11 cellular contexts compared by ENCODE assay signal in the genomic region with DNA sequence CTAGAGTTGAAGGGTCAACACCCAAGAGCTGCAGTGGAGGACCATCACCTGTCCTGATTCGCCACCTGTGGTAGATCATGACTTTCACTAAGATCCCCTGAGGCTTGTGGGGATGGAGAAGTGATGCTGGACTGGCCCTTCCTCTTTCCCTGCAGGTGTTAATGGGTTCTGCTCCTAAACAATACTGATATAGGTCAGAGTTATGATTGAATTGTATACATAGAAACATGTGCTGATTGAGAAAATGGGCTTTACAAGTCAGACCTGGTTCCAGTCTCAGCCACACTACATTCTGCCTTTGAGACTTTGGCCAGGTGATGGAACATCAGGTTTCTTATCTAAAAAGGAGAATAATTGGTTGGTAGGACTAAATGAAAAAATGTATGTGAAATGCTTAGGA.
DNase-seq lines count a peak whose midpoint lies in the region; ATAC-seq, FAIRE-seq and TF ChIP-seq lines count a peak whose summit lies in the region.
"Had no signal": no experiment of that assay in that cellular context is flagged by ENCODE, and none has a peak within 500 bp of the region (broad histone marks: within the 10 kb centered on the region; RNA-seq: fewer than 3 reads in every experiment).

No MANE protein-coding gene starts in this region.

- no peaks in the 10 kb centered on the region for H3K27me3 Mint-ChIP-seq in HFFc6 (ENCODE audit: insufficient read depth)
- H3K27me3 Mint-ChIP-seq: activated CD8-positive, alpha-beta memory T cell treated with anti-CD3 and anti-CD28 coated beads, Interleukin-2, amount 10 ng/mL, durations not matched to agents 7 days and 5 days; brain had no signal

- ATAC-seq in GM19395 (IDR thresholded peaks at IDR 0.05; ENCODE audit: unreplicated experiment) (peak; percentile 29), HG02938 (IDR thresholded peaks at IDR 0.05; ENCODE audit: unreplicated experiment) (peak; percentile 42)

- FAIRE-seq in GM12892 (lab: Jason Lieb, UNC) = peak; percentile 27
- FAIRE-seq: endothelial cell of umbilical vein had no signal

- H3K4me1 Mint-ChIP-seq in HFFc6 (ENCODE audit: low read depth) = peaks cover 17% of the 10 kb centered on the region

- TF ChIP-seq POLR2A in GM12892 (IDR thresholded peaks at IDR 0.05; ENCODE audit: low read depth, low read length) = no peak

- no peak for DNase-seq in GM12892 (ENCODE audit: insufficient read length)
- peak; percentile 53 for DNase-seq in NAMALWA (ENCODE audit: low spot score)
- DNase-seq in NCI-H2029 treated with DMSO at 0.1 percent for 48 hours (lab: John Stamatoyannopoulos, UW) = no peak
- no peak for DNase-seq in NCI-H526 (lab: John Stamatoyannopoulos, UW)
- DNase-seq in HFFc6 = no peak
- no peak for DNase-seq in kidney tubule cell (ENCODE audit: low spot score)

- no peak overlapping the region for H3K27ac Mint-ChIP-seq in HFFc6
- H3K27ac Mint-ChIP-seq: activated CD8-positive, alpha-beta memory T cell treated with anti-CD3 and anti-CD28 coated beads, Interleukin-2, amount 10 ng/mL, durations not matched to agents 7 days and 5 days; brain had no signal

- no peak for TF ChIP-seq CTCF in HFFc6 (IDR thresholded peaks at IDR 0.05)

- H3K9me3 Mint-ChIP-seq in HFFc6 = no peaks in the 10 kb centered on the region
- H3K9me3 Mint-ChIP-seq: brain had no signal

- peaks cover 5% of the 10 kb centered on the region for H3K36me3 Mint-ChIP-seq in HFFc6 (ENCODE audit: low read depth)

- no peak overlapping the region; the same call in 1 of the 2 replicates for H3K4me3 Mint-ChIP-seq in HFFc6
- H3K4me3 Mint-ChIP-seq: activated CD8-positive, alpha-beta memory T cell treated with anti-CD3 and anti-CD28 coated beads, Interleukin-2, amount 10 ng/mL, durations not matched to agents 7 days and 5 days; brain had no signal
